ENCODE assay signal across 26 cellular contexts in the genomic region with DNA sequence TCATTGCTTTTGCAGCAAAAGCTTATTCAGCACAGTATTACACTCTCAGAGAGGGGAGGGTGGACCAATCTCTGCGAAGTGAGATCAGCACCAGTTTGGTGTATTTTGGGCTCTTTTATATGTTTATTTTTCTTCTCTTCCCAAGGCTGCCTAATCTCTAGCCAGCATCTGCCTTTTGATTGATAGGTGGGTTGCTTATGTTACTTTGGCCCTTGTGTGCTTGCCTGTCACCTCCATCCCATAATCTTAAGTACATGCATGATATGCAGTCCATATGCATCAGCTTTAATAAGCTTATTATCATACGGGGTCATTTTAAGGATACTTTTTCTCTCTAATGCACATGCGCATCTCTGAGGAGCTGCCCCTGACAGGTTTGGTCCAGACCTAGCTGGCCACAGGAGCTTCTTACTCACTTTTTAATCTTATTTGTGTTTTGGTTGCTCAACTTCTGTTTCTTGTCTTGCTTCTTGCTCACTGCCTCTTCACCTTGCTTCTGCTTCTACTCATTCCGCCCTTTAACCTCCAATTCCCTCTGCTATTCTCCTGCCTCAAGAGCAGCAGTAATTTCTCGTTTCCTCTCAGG. TPM values are rescaled to one million over a fixed set of nuclear protein-coding genes. Genes with fewer than 3 reads are reported as not detected.
A peak's percentile ranks its signal among the peaks of the same experiment; 100 is the strongest.
DNase-seq lines count a peak whose midpoint lies in the region; ATAC-seq, FAIRE-seq and TF ChIP-seq lines count a peak whose summit lies in the region.
"Had no signal": no experiment of that assay in that cellular context is flagged by ENCODE, and none has a peak within 500 bp of the region (broad histone marks: within the 10 kb centered on the region; RNA-seq: fewer than 3 reads in every experiment).

No MANE protein-coding gene starts in this region.

- TF ChIP-seq CTCF in bronchial epithelial cell (IDR thresholded peaks at IDR 0.05; ENCODE audit: insufficient read depth, low read length, severe bottlenecking) = no peak

- H2BK15ac ChIP-seq in neuronal stem cell (ENCODE audit: low read length) = no peak overlapping the region

- no peak overlapping the region for H3K27ac ChIP-seq in neuronal stem cell (replicated peaks; ENCODE audit: low read length)
- H3K27ac ChIP-seq: A549; BLaER1 treated with 17β-estradiol and CSF1 and Interleukin-3, amounts not matched to agents 10 nM and 100 nM had no signal

- no peak for ATAC-seq in GM18511 (IDR thresholded peaks at IDR 0.05; ENCODE audit: unreplicated experiment)
- ATAC-seq: A549, GM12878, GM23338, HCT116 had no signal

- no peak overlapping the region for H3K4me2 ChIP-seq in neuronal stem cell (ENCODE audit: insufficient read depth, low read length, poor library complexity, severe bottlenecking)
- H3K4me2 ChIP-seq: A549; BLaER1 treated with 17β-estradiol and CSF1 and Interleukin-3, amounts not matched to agents 10 nM and 100 nM; GM23338 had no signal

- H4K91ac ChIP-seq in neuronal stem cell (ENCODE audit: low read depth, low read length, poor library complexity) = no peak overlapping the region

- H4K8ac ChIP-seq in neuronal stem cell (ENCODE audit: low read depth, low read length) = no peak overlapping the region

- WGBS in neuronal stem cell (ENCODE audit: extremely low coverage in 2 of 2, insufficient read length in 2 of 2, insufficient replicate concordance in 1 of 2), 2 donors = no CpG with 5 or more reads among the region's 5 CpGs

- H3K4ac ChIP-seq in neuronal stem cell (ENCODE audit: low read length) = no peak overlapping the region

- H2AK5ac ChIP-seq in neuronal stem cell (ENCODE audit: low read depth, low read length) = no peak overlapping the region

- H3K23ac ChIP-seq in neuronal stem cell (ENCODE audit: low read depth, low read length, poor library complexity) = no peak overlapping the region

- no peak overlapping the region for H3K9ac ChIP-seq in neuronal stem cell (ENCODE audit: low read depth, low read length, poor library complexity)
- H3K9ac ChIP-seq: BLaER1 treated with 17β-estradiol and CSF1 and Interleukin-3, amounts not matched to agents 10 nM and 100 nM had no signal

- no peaks in the 10 kb centered on the region for H3K27me3 ChIP-seq in bronchial epithelial cell (ENCODE audit: control insufficient read depth, insufficient read depth, low read length)
- peaks cover 0 to 6% (median 3%) of the 10 kb centered on the region in 3 experiments for H3K27me3 ChIP-seq in neuronal stem cell (ENCODE audit: control insufficient read depth in 3 of 3, insufficient read depth in 3 of 3, low read depth in 1 of 3, low read length in 3 of 3)
- H3K27me3 ChIP-seq: BE2C; BLaER1 treated with 17β-estradiol and CSF1 and Interleukin-3, amounts not matched to agents 10 nM and 100 nM had no signal

- H3K9me3 ChIP-seq in neuronal stem cell (replicated peaks in 1 of 2; ENCODE audit: control insufficient read depth in 2 of 2, insufficient read depth in 1 of 2, low read depth in 1 of 2, low read length in 2 of 2) = no peaks in the 10 kb centered on the region
- H3K9me3 ChIP-seq: A549; BE2C; BLaER1 treated with 17β-estradiol and CSF1 and Interleukin-3, amounts not matched to agents 10 nM and 100 nM had no signal

- H3K14ac ChIP-seq in neuronal stem cell (ENCODE audit: low read length) = no peak overlapping the region

- no peak overlapping the region for H2BK12ac ChIP-seq in neuronal stem cell (ENCODE audit: low read length)

- H3K79me1 ChIP-seq in neuronal stem cell (ENCODE audit: low read depth, low read length) = no peaks in the 10 kb centered on the region

- peak overlapping the region; percentile 75 for H2AFZ ChIP-seq in neuronal stem cell (ENCODE audit: low read length)
- H2AFZ ChIP-seq: GM23338 had no signal

- peak; percentile 7 for FAIRE-seq in bronchial epithelial cell (lab: Jason Lieb, UNC)
- FAIRE-seq: A549, D721Med, GM12878 had no signal

- H2BK5ac ChIP-seq in neuronal stem cell (ENCODE audit: low read length) = no peak overlapping the region

- no peaks in the 10 kb centered on the region for H3K36me3 ChIP-seq in bronchial epithelial cell (ENCODE audit: control insufficient read depth, insufficient read depth, low read length)
- no peaks in the 10 kb centered on the region for H3K36me3 ChIP-seq in neuronal stem cell (replicated peaks in 1 of 2; ENCODE audit: control insufficient read depth in 2 of 2, insufficient read depth in 2 of 2, low read length in 2 of 2)
- H3K36me3 ChIP-seq: BE2C; BLaER1 treated with 17β-estradiol and CSF1 and Interleukin-3, amounts not matched to agents 10 nM and 100 nM had no signal

- no peak overlapping the region for H3K18ac ChIP-seq in neuronal stem cell (ENCODE audit: low read length)

- H2BK120ac ChIP-seq in neuronal stem cell (ENCODE audit: low read depth, low read length) = no peak overlapping the region

- H3K4me3 ChIP-seq in bronchial epithelial cell (ENCODE audit: low read depth, low read length) = no peak overlapping the region
- H3K4me3 ChIP-seq in neuronal stem cell (ENCODE audit: low read length in 2 of 2) = no peak overlapping the region
- H3K4me3 ChIP-seq: A549; BLaER1 treated with 17β-estradiol and CSF1 and Interleukin-3, amounts not matched to agents 10 nM and 100 nM; GM12878; GM23338 had no signal

- DNase-seq in NCI-H82 (lab: John Stamatoyannopoulos, UW) = peak; percentile 39
- DNase-seq in NCI-H82 treated with DMSO at 0.1 percent for 48 hours (lab: John Stamatoyannopoulos, UW; ENCODE audit: unreplicated experiment) = no peak
- no peak for DNase-seq in bronchial epithelial cell (ENCODE audit: low read depth)
- DNase-seq in neuronal stem cell (ENCODE audit: low spot score) = no peak
- DNase-seq in NOMO-1 (lab: John Stamatoyannopoulos, UW; ENCODE audit: unreplicated experiment in 2 of 2) = no peak
- no peak for DNase-seq in effector CD4-positive, alpha-beta T cell
- DNase-seq: 8988T; ACHN; AML-193; BE2C; CD4-positive, alpha-beta T cell; CD8-positive, alpha-beta memory T cell; DMS 273 treated with DMSO at 0.1 percent for 48 hours; DMS79; EL; GDM1 had no signal

- peaks cover 0 to 2% of the 10 kb centered on the region in 2 donors for H3K4me1 ChIP-seq in neuronal stem cell (ENCODE audit: control insufficient read depth in 2 of 2, insufficient read depth in 1 of 2, low read depth in 1 of 2, low read length in 2 of 2)
- H3K4me1 ChIP-seq: BE2C; BLaER1 treated with 17β-estradiol and CSF1 and Interleukin-3, amounts not matched to agents 10 nM and 100 nM had no signal

RNA-seq across cellular contexts. Expression of a gene that starts 9.8 kb away (rescaled TPM):
- not detected in 2 replicates for total RNA-seq in bronchial epithelial cell
- 1.0 TPM for polyA plus RNA-seq in neuronal stem cell (2013, experiment 1 of 2)
- 1.3 TPM for polyA plus RNA-seq in neuronal stem cell (2013, experiment 2 of 2)
- total RNA-seq: CD4-positive, alpha-beta T cell; CD8-positive, alpha-beta memory T cell; GM12878; GM23338; H4; H9 had no signal
- polyA plus RNA-seq: A549; CD14-positive monocyte; CD8-positive, alpha-beta memory T cell; GM12878; GM23338 had no signal

RNA-seq across cellular contexts. Expression of a gene that starts 13.3 kb away (rescaled TPM):
- total RNA-seq in bronchial epithelial cell = not detected in 2 replicates
- 0.01 TPM for polyA plus RNA-seq in neuronal stem cell (2013, experiment 1 of 2)
- polyA plus RNA-seq in neuronal stem cell (2013, experiment 2 of 2) = not detected
- total RNA-seq: CD4-positive, alpha-beta T cell; CD8-positive, alpha-beta memory T cell; GM12878; H4; H9 had no signal
- polyA plus RNA-seq: A549; CD14-positive monocyte; CD8-positive, alpha-beta memory T cell; GM12878; GM23338 had no signal

RNA-seq across cellular contexts. Expression of a gene that starts 29.3 kb away (rescaled TPM):
- total RNA-seq in bronchial epithelial cell = not detected in 2 replicates
- not detected for polyA plus RNA-seq in neuronal stem cell (2013, experiment 1 of 2)
- polyA plus RNA-seq in neuronal stem cell (2013, experiment 2 of 2) = not detected
- total RNA-seq: CD4-positive, alpha-beta T cell; CD8-positive, alpha-beta memory T cell; GM12878; GM23338; H4; H9 had no signal
- polyA plus RNA-seq: A549; CD14-positive monocyte; CD8-positive, alpha-beta memory T cell; GM12878; GM23338 had no signal
